ENCODE assay signal across 1 cellular context in the genomic region with DNA sequence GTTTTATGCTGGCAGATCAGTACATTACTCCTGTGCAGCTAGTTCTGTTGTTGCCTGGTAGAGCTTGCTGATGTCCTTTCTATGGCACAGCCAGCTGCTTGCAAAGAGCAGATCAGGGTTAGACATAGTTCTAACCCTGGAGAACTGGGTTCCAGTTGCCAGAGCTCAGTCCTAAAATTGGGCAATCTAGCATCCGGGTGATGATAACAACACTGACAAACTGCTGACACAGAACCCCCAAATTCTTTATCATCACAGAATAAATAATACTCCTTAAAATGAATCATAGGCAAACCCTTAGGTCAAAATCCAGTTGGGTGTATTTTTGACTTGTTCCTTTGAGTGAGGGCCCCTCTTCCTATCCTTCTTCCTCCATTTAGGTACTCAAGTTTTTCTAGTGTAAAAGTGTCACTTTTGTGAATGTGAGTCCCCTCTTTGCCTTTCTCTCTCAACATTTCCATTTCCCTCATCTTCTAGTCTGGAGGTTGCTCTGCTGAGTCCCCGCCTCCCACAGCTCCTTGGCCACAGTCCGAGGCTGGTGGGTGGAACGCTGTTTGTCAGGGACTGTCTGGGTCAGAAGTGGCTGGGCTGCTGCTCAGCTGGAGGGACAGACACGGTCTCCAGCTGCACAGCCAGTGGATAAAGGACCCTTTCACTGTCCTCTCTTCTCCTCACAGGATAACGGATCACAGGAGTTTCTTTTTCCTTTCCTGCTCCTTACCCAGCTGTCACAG.
TF ChIP-seq lines count a peak whose summit lies in the region.

No MANE protein-coding gene starts in this region.

TF ChIP-seq in H1, 55 proteins besides CTCF, POLR2A, EP300 and RAD21 (continued from another document):
- TF ChIP-seq, protein P1, sequence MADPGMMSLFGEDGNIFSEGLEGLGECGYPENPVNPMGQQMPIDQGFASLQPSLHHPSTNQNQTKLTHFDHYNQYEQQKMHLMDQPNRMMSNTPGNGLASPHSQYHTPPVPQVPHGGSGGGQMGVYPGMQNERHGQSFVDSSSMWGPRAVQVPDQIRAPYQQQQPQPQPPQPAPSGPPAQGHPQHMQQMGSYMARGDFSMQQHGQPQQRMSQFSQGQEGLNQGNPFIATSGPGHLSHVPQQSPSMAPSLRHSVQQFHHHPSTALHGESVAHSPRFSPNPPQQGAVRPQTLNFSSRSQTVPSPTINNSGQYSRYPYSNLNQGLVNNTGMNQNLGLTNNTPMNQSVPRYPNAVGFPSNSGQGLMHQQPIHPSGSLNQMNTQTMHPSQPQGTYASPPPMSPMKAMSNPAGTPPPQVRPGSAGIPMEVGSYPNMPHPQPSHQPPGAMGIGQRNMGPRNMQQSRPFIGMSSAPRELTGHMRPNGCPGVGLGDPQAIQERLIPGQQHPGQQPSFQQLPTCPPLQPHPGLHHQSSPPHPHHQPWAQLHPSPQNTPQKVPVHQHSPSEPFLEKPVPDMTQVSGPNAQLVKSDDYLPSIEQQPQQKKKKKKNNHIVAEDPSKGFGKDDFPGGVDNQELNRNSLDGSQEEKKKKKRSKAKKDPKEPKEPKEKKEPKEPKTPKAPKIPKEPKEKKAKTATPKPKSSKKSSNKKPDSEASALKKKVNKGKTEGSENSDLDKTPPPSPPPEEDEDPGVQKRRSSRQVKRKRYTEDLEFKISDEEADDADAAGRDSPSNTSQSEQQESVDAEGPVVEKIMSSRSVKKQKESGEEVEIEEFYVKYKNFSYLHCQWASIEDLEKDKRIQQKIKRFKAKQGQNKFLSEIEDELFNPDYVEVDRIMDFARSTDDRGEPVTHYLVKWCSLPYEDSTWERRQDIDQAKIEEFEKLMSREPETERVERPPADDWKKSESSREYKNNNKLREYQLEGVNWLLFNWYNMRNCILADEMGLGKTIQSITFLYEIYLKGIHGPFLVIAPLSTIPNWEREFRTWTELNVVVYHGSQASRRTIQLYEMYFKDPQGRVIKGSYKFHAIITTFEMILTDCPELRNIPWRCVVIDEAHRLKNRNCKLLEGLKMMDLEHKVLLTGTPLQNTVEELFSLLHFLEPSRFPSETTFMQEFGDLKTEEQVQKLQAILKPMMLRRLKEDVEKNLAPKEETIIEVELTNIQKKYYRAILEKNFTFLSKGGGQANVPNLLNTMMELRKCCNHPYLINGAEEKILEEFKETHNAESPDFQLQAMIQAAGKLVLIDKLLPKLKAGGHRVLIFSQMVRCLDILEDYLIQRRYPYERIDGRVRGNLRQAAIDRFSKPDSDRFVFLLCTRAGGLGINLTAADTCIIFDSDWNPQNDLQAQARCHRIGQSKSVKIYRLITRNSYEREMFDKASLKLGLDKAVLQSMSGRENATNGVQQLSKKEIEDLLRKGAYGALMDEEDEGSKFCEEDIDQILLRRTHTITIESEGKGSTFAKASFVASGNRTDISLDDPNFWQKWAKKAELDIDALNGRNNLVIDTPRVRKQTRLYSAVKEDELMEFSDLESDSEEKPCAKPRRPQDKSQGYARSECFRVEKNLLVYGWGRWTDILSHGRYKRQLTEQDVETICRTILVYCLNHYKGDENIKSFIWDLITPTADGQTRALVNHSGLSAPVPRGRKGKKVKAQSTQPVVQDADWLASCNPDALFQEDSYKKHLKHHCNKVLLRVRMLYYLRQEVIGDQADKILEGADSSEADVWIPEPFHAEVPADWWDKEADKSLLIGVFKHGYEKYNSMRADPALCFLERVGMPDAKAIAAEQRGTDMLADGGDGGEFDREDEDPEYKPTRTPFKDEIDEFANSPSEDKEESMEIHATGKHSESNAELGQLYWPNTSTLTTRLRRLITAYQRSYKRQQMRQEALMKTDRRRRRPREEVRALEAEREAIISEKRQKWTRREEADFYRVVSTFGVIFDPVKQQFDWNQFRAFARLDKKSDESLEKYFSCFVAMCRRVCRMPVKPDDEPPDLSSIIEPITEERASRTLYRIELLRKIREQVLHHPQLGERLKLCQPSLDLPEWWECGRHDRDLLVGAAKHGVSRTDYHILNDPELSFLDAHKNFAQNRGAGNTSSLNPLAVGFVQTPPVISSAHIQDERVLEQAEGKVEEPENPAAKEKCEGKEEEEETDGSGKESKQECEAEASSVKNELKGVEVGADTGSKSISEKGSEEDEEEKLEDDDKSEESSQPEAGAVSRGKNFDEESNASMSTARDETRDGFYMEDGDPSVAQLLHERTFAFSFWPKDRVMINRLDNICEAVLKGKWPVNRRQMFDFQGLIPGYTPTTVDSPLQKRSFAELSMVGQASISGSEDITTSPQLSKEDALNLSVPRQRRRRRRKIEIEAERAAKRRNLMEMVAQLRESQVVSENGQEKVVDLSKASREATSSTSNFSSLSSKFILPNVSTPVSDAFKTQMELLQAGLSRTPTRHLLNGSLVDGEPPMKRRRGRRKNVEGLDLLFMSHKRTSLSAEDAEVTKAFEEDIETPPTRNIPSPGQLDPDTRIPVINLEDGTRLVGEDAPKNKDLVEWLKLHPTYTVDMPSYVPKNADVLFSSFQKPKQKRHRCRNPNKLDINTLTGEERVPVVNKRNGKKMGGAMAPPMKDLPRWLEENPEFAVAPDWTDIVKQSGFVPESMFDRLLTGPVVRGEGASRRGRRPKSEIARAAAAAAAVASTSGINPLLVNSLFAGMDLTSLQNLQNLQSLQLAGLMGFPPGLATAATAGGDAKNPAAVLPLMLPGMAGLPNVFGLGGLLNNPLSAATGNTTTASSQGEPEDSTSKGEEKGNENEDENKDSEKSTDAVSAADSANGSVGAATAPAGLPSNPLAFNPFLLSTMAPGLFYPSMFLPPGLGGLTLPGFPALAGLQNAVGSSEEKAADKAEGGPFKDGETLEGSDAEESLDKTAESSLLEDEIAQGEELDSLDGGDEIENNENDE (IDR thresholded peaks at IDR 0.05; ENCODE audit: insufficient replicate concordance, low read length) = no peak
- TF ChIP-seq MAFK (IDR thresholded peaks at IDR 0.05; ENCODE audit: low read depth, low read length) (no peak), EGR1 (IDR thresholded peaks at IDR 0.05; ENCODE audit: borderline replicate concordance, low read depth, low read length) (no peak)
